11 cellular contexts compared by ENCODE assay signal in the genomic region with DNA sequence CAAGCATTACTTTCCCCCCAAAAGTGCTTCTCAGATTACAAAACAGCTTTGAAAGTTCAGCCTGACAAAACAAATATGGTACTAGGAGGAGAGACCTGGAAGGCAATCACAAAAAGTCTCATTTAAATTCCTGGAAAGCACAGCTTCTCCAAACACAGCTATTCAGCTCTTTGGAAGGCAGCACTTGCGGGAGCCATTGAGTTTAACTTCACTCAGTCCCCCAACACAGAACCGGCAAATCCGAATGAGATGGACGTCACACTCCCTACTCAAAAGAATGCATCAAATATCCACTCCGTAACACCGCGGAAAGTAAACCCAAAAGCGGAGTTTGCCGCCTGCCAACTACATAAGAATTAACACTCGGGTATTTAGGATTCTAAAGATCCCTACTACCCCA. TPM values are rescaled to one million over a fixed set of nuclear protein-coding genes. Genes with fewer than 3 reads are reported as not detected.
A peak's percentile ranks its signal among the peaks of the same experiment; 100 is the strongest.
DNase-seq lines count a peak whose midpoint lies in the region; ATAC-seq and TF ChIP-seq lines count a peak whose summit lies in the region.
"Had no signal": no experiment of that assay in that cellular context is flagged by ENCODE, and none has a peak within 500 bp of the region (broad histone marks: within the 10 kb centered on the region; RNA-seq: fewer than 3 reads in every experiment).

No MANE protein-coding gene starts in this region.

- H3K36me3 ChIP-seq in lower lobe of right lung (no peaks in the 10 kb centered on the region), testis (ENCODE audit: low read depth, missing control alignments) (no peaks in the 10 kb centered on the region)

- no peak for ATAC-seq in lower lobe of right lung

- H3K9me3 ChIP-seq in lower lobe of right lung (no peaks in the 10 kb centered on the region), testis (no peaks in the 10 kb centered on the region)

- H3K27ac ChIP-seq in lower lobe of right lung (no peak overlapping the region), testis (peak overlapping the region; percentile 65 to 72)
- H3K27ac ChIP-seq: foreskin keratinocyte had no signal

- no peak for TF ChIP-seq POLR2A in testis (IDR thresholded peaks at IDR 0.05)

- H3K27me3 ChIP-seq in lower lobe of right lung (ENCODE audit: low read depth) (peaks cover 35% of the 10 kb centered on the region), testis (no peaks in the 10 kb centered on the region)

- WGBS in testis, 2 donors, result 1% methylated on average over 10 of the region's 10 CpGs

- H3K4me3 ChIP-seq in lower lobe of right lung, result peak overlapping the region; percentile 49
- H3K4me3 ChIP-seq in testis, result peak overlapping the region; percentile 52 to 69

- intact Hi-C loops in lower lobe of right lung (cut with DNase I) (no loop called here), testis (cut with DNase I; ENCODE audit: low total_unique reads) (no loop called here)

- DNase-seq in SHP77 treated with DMSO at 0.1 percent for 48 hours (lab: John Stamatoyannopoulos, UW) (peak; percentile 27), SHP77 (lab: John Stamatoyannopoulos, UW) (no peak), cerebellar cortex (ENCODE audit: low spot score) (peak; percentile 14), lower lobe of right lung (no peak), testis (peak; percentile 28), NCI-H2107 (lab: John Stamatoyannopoulos, UW) (no peak), NCI-H146 treated with DMSO at 0.1 percent for 48 hours (lab: John Stamatoyannopoulos, UW; ENCODE audit: unreplicated experiment) (no peak), amniotic stem cell (lab: John Stamatoyannopoulos, UW) (no peak)
- DNase-seq: activated CD4-positive, alpha-beta T cell treated with anti-CD3 and anti-CD28 coated beads, Interleukin-2, amount 50 U/mL, for 48 hours; naive B cell had no signal

- TF ChIP-seq CTCF in lower lobe of right lung (IDR thresholded peaks at IDR 0.05) (no peak), testis (IDR thresholded peaks at IDR 0.05) (no peak)

- H3K4me1 ChIP-seq in lower lobe of right lung (peaks cover 11% of the 10 kb centered on the region), testis (no peaks in the 10 kb centered on the region)
- H3K4me1 ChIP-seq: foreskin keratinocyte had no signal

RNA-seq across cellular contexts. Expression of a gene that starts 0.6 kb away (rescaled TPM):
- 0.92 TPM for total RNA-seq in lower lobe of right lung
- 10 to 100 TPM; 83.8 to 95.6 TPM for total RNA-seq in testis
- 14.3 TPM for polyA plus RNA-seq in testis (ENCODE audit: insufficient read depth, low read depth, low replicate concordance)

Comparison
In these comparisons a context has a peak if more than half of its experiments do, and no peak if none do; other contexts are left out.
1. DNase-seq: peak in SHP77 treated with DMSO at 0.1 percent for 48 hours (single experiment), cerebellar cortex (single experiment) and testis (single experiment); none in SHP77 (0 of 2), lower lobe of right lung (single experiment), NCI-H2107 (single experiment), NCI-H146 treated with DMSO at 0.1 percent for 48 hours (single experiment) and amniotic stem cell (single experiment).
2. RNA of a gene that starts 0.6 kb away (total RNA-seq): 83.8 to 95.6 TPM in testis; 0.92 TPM in lower lobe of right lung (single experiment); every median in the first group is over 10 times any median in the second.